In genomic region chr1:198359024-198359653, GRCh38 we compare ENCODE assay signal across 2 cellular contexts.
TF ChIP-seq lines count a peak whose summit lies in the region.

No MANE protein-coding gene starts in this region.

TF ChIP-seq in Ishikawa, 13 proteins besides CTCF, POLR2A, EP300 and RAD21 (continued from another document):
- no peak for TF ChIP-seq USF1 (IDR thresholded peaks at IDR 0.05)
- TF ChIP-seq YY1 (IDR thresholded peaks at IDR 0.05; ENCODE audit: low read depth): no peak
- TF ChIP-seq REST (IDR thresholded peaks at IDR 0.05; ENCODE audit: low read depth): no peak
- no peak for TF ChIP-seq CREB1 (IDR thresholded peaks at IDR 0.05; ENCODE audit: low read depth)
- no peak for TF ChIP-seq TAF1 (IDR thresholded peaks at IDR 0.05; ENCODE audit: low read depth)
- no peak for TF ChIP-seq NFIC (IDR thresholded peaks at IDR 0.05)

TF ChIP-seq in K562, 482 proteins besides CTCF, POLR2A, EP300 and RAD21 (continued from another document):
- TF ChIP-seq ZBTB11 (CRISPR knock-in tag; IDR thresholded peaks at IDR 0.05) (no peak), DACH1 (IDR thresholded peaks at IDR 0.05; ENCODE audit: partially characterized antibody) (no peak), MBD1 (CRISPR knock-in tag; IDR thresholded peaks at IDR 0.05) (no peak), MECOM (CRISPR knock-in tag; IDR thresholded peaks at IDR 0.05) (no peak), FOSL1 (tag; conservative IDR thresholded peaks at IDR 0.05) (no peak), FOXK2 (conservative IDR thresholded peaks at IDR 0.05 in 1 of 2, IDR thresholded peaks at IDR 0.05 in 1 of 2; ENCODE audit: low read depth in 2 of 2) (no peak), ZNF24 (IDR thresholded peaks at IDR 0.05) (no peak), CHD4 (IDR thresholded peaks at IDR 0.05; ENCODE audit: insufficient read depth, insufficient replicate concordance, low read depth, low read length, poor library complexity, severe bottlenecking) (no peak), NR0B1 (IDR thresholded peaks at IDR 0.05; ENCODE audit: partially characterized antibody) (no peak), GTF2A2 (tag; IDR thresholded peaks at IDR 0.05) (no peak)
